ENCODE assay signal across 1 cellular context in genomic region chr9:131278421-131279111, GRCh38.
TF ChIP-seq lines count a peak whose summit lies in the region.

No MANE protein-coding gene starts in this region.

TF ChIP-seq in SK-N-SH treated with all-trans-retinoic acid at 6 μM for 48 hours, 23 proteins besides CTCF, POLR2A, EP300 and RAD21 (continued from another document):
- TF ChIP-seq POU6F1 (CRISPR knock-in tag; IDR thresholded peaks at IDR 0.05; ENCODE audit: borderline replicate concordance, low read depth) (no peak), GLIS3 (CRISPR knock-in tag; IDR thresholded peaks at IDR 0.05) (no peak)
TF ChIP-seq in SK-N-SH treated with all-trans-retinoic acid at 6 μM for 48 hours: peak in this region for 0.
